Comparison of ENCODE assay signal across 31 cellular contexts in the genomic region with DNA sequence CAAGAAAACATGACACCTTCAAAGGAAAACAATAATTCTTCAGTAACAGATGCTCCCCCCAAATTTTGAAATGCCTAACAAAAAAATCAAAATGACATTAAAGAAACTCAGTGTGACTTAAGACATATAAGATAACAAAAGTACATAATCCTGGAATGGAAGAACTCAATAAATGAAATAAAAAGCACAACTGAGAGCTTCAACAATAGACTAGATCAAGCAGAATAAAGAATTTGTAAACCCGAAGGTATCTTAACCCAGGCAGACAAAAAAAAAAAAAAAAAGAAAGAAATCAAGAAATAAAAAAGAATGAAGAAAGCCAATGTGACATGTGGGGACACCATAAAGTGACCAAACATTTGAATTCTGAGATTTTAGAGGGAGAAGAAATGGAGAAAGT. TPM values are rescaled to one million over a fixed set of nuclear protein-coding genes. Genes with fewer than 3 reads are reported as not detected.
"Had no signal": no experiment of that assay in that cellular context is flagged by ENCODE, and none has a peak within 500 bp of the region (broad histone marks: within the 10 kb centered on the region; RNA-seq: fewer than 3 reads in every experiment).

No MANE protein-coding gene starts in this region.

- H3K9me3 ChIP-seq: Peyer's patch had no signal

- H3K4me3 ChIP-seq: cardiac muscle cell, MG63, Peyer's patch had no signal

- H3K4me1 ChIP-seq: Peyer's patch had no signal

- H3K27me3 ChIP-seq: brain microvascular endothelial cell, cardiac muscle cell, MG63, Peyer's patch had no signal

- H3K27ac ChIP-seq: brain microvascular endothelial cell, cardiac muscle cell, Peyer's patch, RWPE1, VCaP had no signal

- ATAC-seq: activated naive CD8-positive, alpha-beta T cell treated with anti-CD3 and anti-CD28 coated beads, Interleukin-2, amount 50 U/mL, for 24 hours; PC-3; Right ventricle myocardium inferior had no signal

- DNase-seq: activated B cell treated with CpG ODN at 0.5 μM for 24 hours; activated CD4-positive, alpha-beta memory T cell treated with anti-CD3 and anti-CD28 coated beads for 36 hours; activated CD4-positive, alpha-beta T cell treated with anti-CD3 and anti-CD28 coated beads for 4 hours; activated CD4-positive, alpha-beta T cell treated with anti-CD3 and anti-CD28 coated beads, Interleukin-2, amount 50 U/mL, for 1 hour; activated CD4-positive, CD25-positive, alpha-beta regulatory T cell treated with anti-CD3 and anti-CD28 coated beads, Interleukin-2, amount 50 U/mL, for 72 hours; activated CD8-positive, alpha-beta memory T cell treated with anti-CD3 and anti-CD28 coated beads, Interleukin-2, amount 50 U/mL, for 48 hours; activated effector memory CD4-positive, alpha-beta T cell treated with Interleukin-2 at 50 U/mL for 16 hours; activated naive CD4-positive, alpha-beta T cell treated with anti-CD3 and anti-CD28 coated beads, Interleukin-2, amount 10 ng/mL, durations not matched to agents 7 days and 5 days; activated naive CD8-positive, alpha-beta T cell treated with anti-CD3 and anti-CD28 coated beads, Interleukin-2, amount 50 U/mL, for 24 hours; activated T-cell treated with anti-CD3 and anti-CD28 coated beads, Interleukin-2, amount 50 U/mL, for 48 hours; anterior cingulate cortex; brain microvascular endothelial cell; MG63; NCI-H1048; NCI-H1105 treated with DMSO at 0.1 percent for 48 hours; NCI-H1436; NCI-H1694; NCI-H1930; NCI-H2081 treated with DMSO at 0.1 percent for 48 hours; NCI-H226; NCI-H524 treated with DMSO at 0.1 percent for 48 hours; PC-3; Peyer's patch; SW 1271; T-helper 1 cell; T-helper 9 cell had no signal

RNA-seq across cellular contexts. Expression of gene LRRD1, which starts 27.7 kb away (rescaled TPM):
- total RNA-seq: activated B cell treated with CpG ODN at 0.5 μM for 24 hours; activated CD4-positive, alpha-beta memory T cell treated with anti-CD3 and anti-CD28 coated beads for 36 hours; NCI-H460; PC-3; Right ventricle myocardium inferior had no signal
- polyA plus RNA-seq: cardiac muscle cell had no signal
